Comparison of ENCODE assay signal across 17 cellular contexts in the genomic region with DNA sequence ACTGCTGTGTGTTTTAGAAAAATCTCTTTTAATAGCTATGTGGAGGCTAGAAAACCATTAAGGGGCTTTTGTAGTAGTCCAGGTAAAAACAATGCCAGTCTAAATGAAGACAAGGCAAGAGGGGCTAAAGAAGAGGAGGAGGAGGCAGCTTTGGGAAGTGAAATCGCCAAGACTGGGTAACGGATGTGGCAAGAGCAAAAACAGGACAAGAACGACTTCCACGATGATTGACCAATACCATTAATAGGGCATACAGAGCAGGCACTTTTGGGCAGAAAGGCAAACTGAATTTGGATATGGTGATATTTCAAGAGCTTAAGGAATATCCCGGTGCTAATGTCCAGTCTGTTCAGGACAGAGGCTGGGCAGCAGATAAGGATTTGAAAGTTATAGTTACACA. TPM values are rescaled to one million over a fixed set of nuclear protein-coding genes. Genes with fewer than 3 reads are reported as not detected.
DNase-seq lines count a peak whose midpoint lies in the region; ATAC-seq and TF ChIP-seq lines count a peak whose summit lies in the region.
"Had no signal": no experiment of that assay in that cellular context is flagged by ENCODE, and none has a peak within 500 bp of the region (broad histone marks: within the 10 kb centered on the region; RNA-seq: fewer than 3 reads in every experiment).

No MANE protein-coding gene starts in this region.

- CTCF ChIA-PET in activated CD4-positive, alpha-beta memory T cell treated with anti-CD3 and anti-CD28 coated beads, Interleukin-2, amount 10 ng/mL, durations not matched to agents 7 days and 5 days (lab: Charles Lee), result no interaction called here
- CTCF ChIA-PET in activated CD4-positive, alpha-beta memory T cell treated with anti-CD3 and anti-CD28 coated beads for 36 hours (lab: Charles Lee), result interaction anchor here (0.5 to 1.4 kb wide), 3 partner anchors 70 to 85 kb away, joined by 3 to 5 read pairs (median 4); no protein-coding TSS in a partner anchor

- H3K36me3 ChIP-seq in esophagus muscularis mucosa (peaks cover 11 to 36% (median 23%) of the 10 kb centered on the region in 4 donors), body of pancreas (replicated peaks in 1 of 2; ENCODE audit: insufficient read depth in 1 of 2, low read depth in 2 of 2) (peaks cover 0 to 5% of the 10 kb centered on the region in 2 donors)

- H3K4me3 ChIP-seq in esophagus muscularis mucosa (no peak overlapping the region), body of pancreas (no peak overlapping the region)

- H3K27ac ChIP-seq in esophagus muscularis mucosa (replicated peaks in 1 of 4) (no peak overlapping the region), body of pancreas (no peak overlapping the region)
- H3K27ac ChIP-seq: HL-60 had no signal

- POLR2A ChIA-PET in activated CD4-positive, alpha-beta memory T cell treated with anti-CD3 and anti-CD28 coated beads, Interleukin-2, amount 10 ng/mL, durations not matched to agents 7 days and 5 days (lab: Charles Lee), result interaction anchor here (1.2 kb wide), 1 partner anchor 83 kb away, joined by 3 read pairs; no protein-coding TSS in a partner anchor
- POLR2A ChIA-PET in activated CD4-positive, alpha-beta memory T cell treated with anti-CD3 and anti-CD28 coated beads for 36 hours (lab: Charles Lee), result interaction anchor here (1.4 kb wide), 1 partner anchor 22 kb away, joined by 3 read pairs; a partner anchor contains a TSS

- H3K36me3 Mint-ChIP-seq in activated CD4-positive, alpha-beta memory T cell treated with anti-CD3 and anti-CD28 coated beads, Interleukin-2, amount 10 ng/mL, durations not matched to agents 7 days and 5 days (ENCODE audit: low read depth), result peaks cover 31% of the 10 kb centered on the region
- peaks cover 11% of the 10 kb centered on the region for H3K36me3 Mint-ChIP-seq in activated CD4-positive, alpha-beta memory T cell treated with anti-CD3 and anti-CD28 coated beads for 36 hours
- H3K36me3 Mint-ChIP-seq in CD14-positive monocyte, result peaks cover 19% of the 10 kb centered on the region in 2 donors

- TF ChIP-seq EP300 in esophagus muscularis mucosa (IDR thresholded peaks at IDR 0.05), result no peak

- H3K4me1 ChIP-seq in esophagus muscularis mucosa (peaks cover 0 to 6% (median under 1%) of the 10 kb centered on the region in 4 donors), body of pancreas (no peaks in the 10 kb centered on the region)

- TF ChIP-seq POLR2A in esophagus muscularis mucosa (IDR thresholded peaks at IDR 0.05; ENCODE audit: low read depth), result no peak
- no peak for TF ChIP-seq POLR2A in body of pancreas (IDR thresholded peaks at IDR 0.05)

- DNase-seq in activated CD4-positive, alpha-beta memory T cell treated with anti-CD3 and anti-CD28 coated beads, Interleukin-2, amount 10 ng/mL, durations not matched to agents 7 days and 5 days, result no peak
- DNase-seq in activated CD4-positive, alpha-beta memory T cell treated with anti-CD3 and anti-CD28 coated beads for 36 hours, result no peak
- DNase-seq in CD14-positive monocyte (ENCODE audit: low spot score) (no peak), MV-4-11 (lab: John Stamatoyannopoulos, UW) (peak; percentile 67), esophagus muscularis mucosa (ENCODE audit: extremely low spot score) (peak; percentile 60), body of pancreas (no peak), GM19240 (ENCODE audit: insufficient read length, low spot score) (no peak), anterior cingulate cortex (lab: John Stamatoyannopoulos, UW) (no peak)
- DNase-seq: CD8-positive, alpha-beta memory T cell; DND-41; GDM1; HFFc6; NCI-H1105 treated with DMSO at 0.1 percent for 48 hours; NCI-H187; NCI-H69; SHP77 had no signal

- no peak overlapping the region for H3K4me3 Mint-ChIP-seq in activated CD4-positive, alpha-beta memory T cell treated with anti-CD3 and anti-CD28 coated beads, Interleukin-2, amount 10 ng/mL, durations not matched to agents 7 days and 5 days
- no peak overlapping the region for H3K4me3 Mint-ChIP-seq in activated CD4-positive, alpha-beta memory T cell treated with anti-CD3 and anti-CD28 coated beads for 36 hours
- H3K4me3 Mint-ChIP-seq in CD14-positive monocyte, result peak overlapping the region in 1 of 2 donors; percentile 56
- H3K4me3 Mint-ChIP-seq: CD8-positive, alpha-beta memory T cell; HFFc6 had no signal

- peaks cover 29% of the 10 kb centered on the region for H3K4me1 Mint-ChIP-seq in activated CD4-positive, alpha-beta memory T cell treated with anti-CD3 and anti-CD28 coated beads, Interleukin-2, amount 10 ng/mL, durations not matched to agents 7 days and 5 days
- H3K4me1 Mint-ChIP-seq in activated CD4-positive, alpha-beta memory T cell treated with anti-CD3 and anti-CD28 coated beads for 36 hours (ENCODE audit: low read depth), result peaks cover 26% of the 10 kb centered on the region
- peaks cover 32% of the 10 kb centered on the region for H3K4me1 Mint-ChIP-seq in CD14-positive monocyte

- TF ChIP-seq CTCF in CD14-positive monocyte (IDR thresholded peaks at IDR 0.05), result no peak
- TF ChIP-seq CTCF in esophagus muscularis mucosa (IDR thresholded peaks at IDR 0.05), result no peak
- TF ChIP-seq CTCF in body of pancreas (IDR thresholded peaks at IDR 0.05), result no peak

- WGBS in esophagus muscularis mucosa, result 82% methylated on average over 5 of the region's 5 CpGs
- WGBS in body of pancreas, 2 donors, result 86 to 87% methylated on average over 5 of the region's 5 CpGs

- H3K9me3 Mint-ChIP-seq in activated CD4-positive, alpha-beta memory T cell treated with anti-CD3 and anti-CD28 coated beads, Interleukin-2, amount 10 ng/mL, durations not matched to agents 7 days and 5 days, result no peaks in the 10 kb centered on the region
- no peaks in the 10 kb centered on the region for H3K9me3 Mint-ChIP-seq in activated CD4-positive, alpha-beta memory T cell treated with anti-CD3 and anti-CD28 coated beads for 36 hours
- no peaks in the 10 kb centered on the region for H3K9me3 Mint-ChIP-seq in CD14-positive monocyte
- H3K9me3 Mint-ChIP-seq: CD8-positive, alpha-beta memory T cell; HFFc6 had no signal

- H3K27me3 ChIP-seq in esophagus muscularis mucosa (no peaks in the 10 kb centered on the region), body of pancreas (no peaks in the 10 kb centered on the region)

- intact Hi-C loops in activated CD4-positive, alpha-beta memory T cell treated with anti-CD3 and anti-CD28 coated beads for 36 hours (cut with micrococcal nuclease), result loop anchor here (5.0 kb wide), 1 partner anchor 212 kb away; no protein-coding TSS in a partner anchor
- intact Hi-C loops in CD14-positive monocyte (cut with micrococcal nuclease) (no loop called here), esophagus muscularis mucosa (cut with DNase I) (no loop called here), body of pancreas (cut with DNase I) (no loop called here)

- H3K9me3 ChIP-seq in esophagus muscularis mucosa, result no peaks in the 10 kb centered on the region
- H3K9me3 ChIP-seq in body of pancreas, result no peaks in the 10 kb centered on the region

- H3K27me3 Mint-ChIP-seq in activated CD4-positive, alpha-beta memory T cell treated with anti-CD3 and anti-CD28 coated beads, Interleukin-2, amount 10 ng/mL, durations not matched to agents 7 days and 5 days, result no peaks in the 10 kb centered on the region
- H3K27me3 Mint-ChIP-seq in activated CD4-positive, alpha-beta memory T cell treated with anti-CD3 and anti-CD28 coated beads for 36 hours, result no peaks in the 10 kb centered on the region
- H3K27me3 Mint-ChIP-seq in CD14-positive monocyte (ENCODE audit: low read depth in 3 of 3), result no peaks in the 10 kb centered on the region
- H3K27me3 Mint-ChIP-seq: CD8-positive, alpha-beta memory T cell had no signal

- no peak for ATAC-seq in body of pancreas

- peak overlapping the region; percentile 7 for H3K27ac Mint-ChIP-seq in activated CD4-positive, alpha-beta memory T cell treated with anti-CD3 and anti-CD28 coated beads, Interleukin-2, amount 10 ng/mL, durations not matched to agents 7 days and 5 days
- no peak overlapping the region for H3K27ac Mint-ChIP-seq in activated CD4-positive, alpha-beta memory T cell treated with anti-CD3 and anti-CD28 coated beads for 36 hours
- H3K27ac Mint-ChIP-seq in CD14-positive monocyte, result peak overlapping the region; percentile 0 to 90 (median 68)
- H3K27ac Mint-ChIP-seq: HFFc6 had no signal

RNA-seq across cellular contexts. Expression of a gene that starts 22.0 kb away (rescaled TPM):
- 10 to 100 TPM; 39.7 to 44.7 TPM for total RNA-seq in activated CD4-positive, alpha-beta memory T cell treated with anti-CD3 and anti-CD28 coated beads, Interleukin-2, amount 10 ng/mL, durations not matched to agents 7 days and 5 days
- total RNA-seq in activated CD4-positive, alpha-beta memory T cell treated with anti-CD3 and anti-CD28 coated beads for 36 hours, result 10 to 100 TPM; 57.7 to 58.5 TPM
- 10 to 100 TPM; 46.3 to 55.5 TPM for polyA plus RNA-seq in CD14-positive monocyte
- total RNA-seq in esophagus muscularis mucosa, result 10 to 100 TPM in 3 of 4 donors, 1 to 10 TPM in 1; 9.4 to 18.3 (median 16.0) TPM
- 1 to 10 TPM; 4.0 to 5.7 TPM for total RNA-seq in body of pancreas

Comparison
In these comparisons a context has a peak if more than half of its experiments do, and no peak if none do; other contexts are left out.
1. DNase-seq: peak in MV-4-11 (single experiment) and esophagus muscularis mucosa (single experiment); none in activated CD4-positive, alpha-beta memory T cell treated with anti-CD3 and anti-CD28 coated beads, Interleukin-2, amount 10 ng/mL, durations not matched to agents 7 days and 5 days (single experiment), activated CD4-positive, alpha-beta memory T cell treated with anti-CD3 and anti-CD28 coated beads for 36 hours (single experiment), CD14-positive monocyte (single experiment), body of pancreas (0 of 4), GM19240 (single experiment) and anterior cingulate cortex (0 of 58).